Comparison of ENCODE assay signal across 16 cellular contexts in the genomic region with DNA sequence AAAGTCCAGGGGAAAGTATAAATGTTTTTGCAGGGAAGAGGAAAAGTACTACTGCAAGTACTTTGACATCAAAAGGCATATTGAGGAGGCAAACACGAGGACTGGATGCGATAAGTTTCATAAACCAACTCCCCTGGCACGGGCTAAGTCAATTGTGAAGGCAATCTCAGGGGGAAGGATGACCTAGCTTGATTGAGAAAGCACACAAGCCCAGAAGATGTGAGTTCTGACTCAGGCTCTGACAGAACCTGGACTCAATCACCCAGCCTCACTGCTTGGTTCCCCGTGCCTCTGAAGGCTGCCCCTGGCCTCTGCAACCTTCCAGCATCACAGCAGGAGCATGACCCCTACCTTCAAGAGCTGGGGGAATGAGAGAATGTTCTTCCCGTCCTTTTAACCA.
DNase-seq lines count a peak whose midpoint lies in the region; ATAC-seq and TF ChIP-seq lines count a peak whose summit lies in the region.
"Had no signal": no experiment of that assay in that cellular context is flagged by ENCODE, and none has a peak within 500 bp of the region (broad histone marks: within the 10 kb centered on the region; RNA-seq: fewer than 3 reads in every experiment).

No MANE protein-coding gene starts in this region.

- H3K36me3 Mint-ChIP-seq in activated CD8-positive, alpha-beta T cell treated with anti-CD3 and anti-CD28 coated beads for 36 hours (ENCODE audit: low read depth), result no peaks in the 10 kb centered on the region
- no peaks in the 10 kb centered on the region for H3K36me3 Mint-ChIP-seq in activated CD8-positive, alpha-beta T cell treated with anti-CD3 and anti-CD28 coated beads, Interleukin-2, amount 10 ng/mL, durations not matched to agents 7 days and 5 days (ENCODE audit: low read depth)
- no peaks in the 10 kb centered on the region for H3K36me3 Mint-ChIP-seq in stimulated activated effector memory CD8-positive, alpha-beta T cell treated with anti-CD3 and anti-CD28 coated beads, Interleukin-12 subunit alpha, Interleukin-12 subunit beta, amount 100 ng/mL, for 72 hours
- H3K36me3 Mint-ChIP-seq: CD14-positive monocyte had no signal

- no peaks in the 10 kb centered on the region for H3K27me3 Mint-ChIP-seq in activated CD8-positive, alpha-beta T cell treated with anti-CD3 and anti-CD28 coated beads for 36 hours
- no peaks in the 10 kb centered on the region for H3K27me3 Mint-ChIP-seq in activated CD8-positive, alpha-beta T cell treated with anti-CD3 and anti-CD28 coated beads, Interleukin-2, amount 10 ng/mL, durations not matched to agents 7 days and 5 days (ENCODE audit: low read depth)

- H3K4me1 ChIP-seq in adipocyte (ENCODE audit: control insufficient read depth, insufficient read depth, low read length), result peaks cover 37% of the 10 kb centered on the region

- H3K9me3 Mint-ChIP-seq in activated CD8-positive, alpha-beta T cell treated with anti-CD3 and anti-CD28 coated beads for 36 hours, result no peaks in the 10 kb centered on the region
- no peaks in the 10 kb centered on the region for H3K9me3 Mint-ChIP-seq in activated CD8-positive, alpha-beta T cell treated with anti-CD3 and anti-CD28 coated beads, Interleukin-2, amount 10 ng/mL, durations not matched to agents 7 days and 5 days (ENCODE audit: insufficient read depth)
- H3K9me3 Mint-ChIP-seq in stimulated activated effector memory CD8-positive, alpha-beta T cell treated with anti-CD3 and anti-CD28 coated beads, Interleukin-12 subunit alpha, Interleukin-12 subunit beta, amount 100 ng/mL, for 72 hours, result no peaks in the 10 kb centered on the region
- H3K9me3 Mint-ChIP-seq: CD14-positive monocyte had no signal

- no peaks in the 10 kb centered on the region for H3K9me3 ChIP-seq in adipocyte (ENCODE audit: control insufficient read depth, low read length)

- H3K4me3 ChIP-seq in adipocyte (ENCODE audit: low read length) (no peak overlapping the region), fibroblast of pulmonary artery (replicated peaks; ENCODE audit: low read depth, low read length) (no peak overlapping the region)
- H3K4me3 ChIP-seq: GM12878 had no signal

- no peak for TF ChIP-seq CTCF in activated CD8-positive, alpha-beta T cell treated with anti-CD3 and anti-CD28 coated beads for 36 hours (IDR thresholded peaks at IDR 0.05)
- no peak for TF ChIP-seq CTCF in fibroblast of pulmonary artery (IDR thresholded peaks at IDR 0.05; ENCODE audit: low read length, missing control alignments)

- H3K9ac ChIP-seq in adipocyte (ENCODE audit: low read length), result no peak overlapping the region

- H3K4me3 Mint-ChIP-seq in activated CD8-positive, alpha-beta T cell treated with anti-CD3 and anti-CD28 coated beads for 36 hours, result no peak overlapping the region
- no peak overlapping the region for H3K4me3 Mint-ChIP-seq in activated CD8-positive, alpha-beta T cell treated with anti-CD3 and anti-CD28 coated beads, Interleukin-2, amount 10 ng/mL, durations not matched to agents 7 days and 5 days
- no peak overlapping the region for H3K4me3 Mint-ChIP-seq in stimulated activated effector memory CD8-positive, alpha-beta T cell treated with anti-CD3 and anti-CD28 coated beads, Interleukin-12 subunit alpha, Interleukin-12 subunit beta, amount 100 ng/mL, for 72 hours
- H3K4me3 Mint-ChIP-seq: CD14-positive monocyte had no signal

- CTCF ChIA-PET in activated CD8-positive, alpha-beta T cell treated with anti-CD3 and anti-CD28 coated beads for 36 hours (lab: Charles Lee), result no interaction called here
- CTCF ChIA-PET in activated CD8-positive, alpha-beta T cell treated with anti-CD3 and anti-CD28 coated beads, Interleukin-2, amount 10 ng/mL, durations not matched to agents 7 days and 5 days (lab: Charles Lee), result no interaction called here

- DNase-seq in activated CD8-positive, alpha-beta T cell treated with anti-CD3 and anti-CD28 coated beads for 36 hours, result no peak
- no peak for DNase-seq in activated CD8-positive, alpha-beta T cell treated with anti-CD3 and anti-CD28 coated beads, Interleukin-2, amount 10 ng/mL, durations not matched to agents 7 days and 5 days
- peak; percentile 18 for DNase-seq in adipocyte (ENCODE audit: low read depth)
- peak; percentile 42 for DNase-seq in fibroblast of pulmonary artery (ENCODE audit: low read depth)
- DNase-seq in stimulated activated effector memory CD8-positive, alpha-beta T cell treated with anti-CD3 and anti-CD28 coated beads, Interleukin-12 subunit alpha, Interleukin-12 subunit beta, amount 100 ng/mL, for 72 hours (ENCODE audit: low spot score in 2 of 2), result no peak
- DNase-seq in central memory CD4-positive, alpha-beta T cell, result no peak
- DNase-seq: COR-L47, DMS53, NCI-H1417, NCI-H2029, NCI-H510A treated with DMSO at 0.1 percent for 48 hours had no signal

- POLR2A ChIA-PET in activated CD8-positive, alpha-beta T cell treated with anti-CD3 and anti-CD28 coated beads for 36 hours (lab: Charles Lee), result no interaction called here
- POLR2A ChIA-PET in activated CD8-positive, alpha-beta T cell treated with anti-CD3 and anti-CD28 coated beads, Interleukin-2, amount 10 ng/mL, durations not matched to agents 7 days and 5 days (lab: Charles Lee), result interaction anchor here (1.1 kb wide), 1 partner anchor 10 kb away, joined by 7 read pairs; no protein-coding TSS in a partner anchor

- peaks cover 15% of the 10 kb centered on the region for H3K4me1 Mint-ChIP-seq in activated CD8-positive, alpha-beta T cell treated with anti-CD3 and anti-CD28 coated beads for 36 hours (ENCODE audit: low read depth)
- H3K4me1 Mint-ChIP-seq in activated CD8-positive, alpha-beta T cell treated with anti-CD3 and anti-CD28 coated beads, Interleukin-2, amount 10 ng/mL, durations not matched to agents 7 days and 5 days (ENCODE audit: low read depth), result peaks cover 1% of the 10 kb centered on the region
- no peaks in the 10 kb centered on the region for H3K4me1 Mint-ChIP-seq in stimulated activated effector memory CD8-positive, alpha-beta T cell treated with anti-CD3 and anti-CD28 coated beads, Interleukin-12 subunit alpha, Interleukin-12 subunit beta, amount 100 ng/mL, for 72 hours
- H3K4me1 Mint-ChIP-seq: CD14-positive monocyte had no signal

- H3K27ac Mint-ChIP-seq in activated CD8-positive, alpha-beta T cell treated with anti-CD3 and anti-CD28 coated beads for 36 hours, result no peak overlapping the region
- no peak overlapping the region for H3K27ac Mint-ChIP-seq in activated CD8-positive, alpha-beta T cell treated with anti-CD3 and anti-CD28 coated beads, Interleukin-2, amount 10 ng/mL, durations not matched to agents 7 days and 5 days
- H3K27ac Mint-ChIP-seq in stimulated activated effector memory CD8-positive, alpha-beta T cell treated with anti-CD3 and anti-CD28 coated beads, Interleukin-12 subunit alpha, Interleukin-12 subunit beta, amount 100 ng/mL, for 72 hours, result peak overlapping the region; percentile 62
- H3K27ac Mint-ChIP-seq: CD14-positive monocyte had no signal

- H3K36me3 ChIP-seq in adipocyte (ENCODE audit: control insufficient read depth, insufficient read depth, low read length, severe bottlenecking), result no peaks in the 10 kb centered on the region

- intact Hi-C loops in activated CD8-positive, alpha-beta T cell treated with anti-CD3 and anti-CD28 coated beads for 36 hours (cut with micrococcal nuclease), result no loop called here

- no peaks in the 10 kb centered on the region for H3K27me3 ChIP-seq in adipocyte (replicated peaks; ENCODE audit: control insufficient read depth, insufficient read depth, low read length)

- peak; percentile 20 for ATAC-seq in activated CD8-positive, alpha-beta T cell treated with anti-CD3 and anti-CD28 coated beads for 36 hours
- ATAC-seq in activated CD8-positive, alpha-beta T cell treated with anti-CD3 and anti-CD28 coated beads, Interleukin-2, amount 10 ng/mL, durations not matched to agents 7 days and 5 days, result no peak
- ATAC-seq in stimulated activated effector memory CD8-positive, alpha-beta T cell treated with anti-CD3 and anti-CD28 coated beads, Interleukin-12 subunit alpha, Interleukin-12 subunit beta, amount 100 ng/mL, for 72 hours, result peak; percentile 56
- ATAC-seq in HG03439 (IDR thresholded peaks at IDR 0.05; ENCODE audit: unreplicated experiment), result no peak
- ATAC-seq in HG02678 (IDR thresholded peaks at IDR 0.05; ENCODE audit: unreplicated experiment), result no peak
- ATAC-seq: GM12878, HCT116 had no signal

Comparison
In these comparisons a context has a peak if more than half of its experiments do, and no peak if none do; other contexts are left out.
1. ATAC-seq: peak in activated CD8-positive, alpha-beta T cell treated with anti-CD3 and anti-CD28 coated beads for 36 hours (single experiment) and stimulated activated effector memory CD8-positive, alpha-beta T cell treated with anti-CD3 and anti-CD28 coated beads, Interleukin-12 subunit alpha, Interleukin-12 subunit beta, amount 100 ng/mL, for 72 hours (single experiment); none in activated CD8-positive, alpha-beta T cell treated with anti-CD3 and anti-CD28 coated beads, Interleukin-2, amount 10 ng/mL, durations not matched to agents 7 days and 5 days (single experiment), HG03439 (single experiment) and HG02678 (single experiment).
2. DNase-seq: peak in adipocyte (single experiment) and fibroblast of pulmonary artery (single experiment); none in activated CD8-positive, alpha-beta T cell treated with anti-CD3 and anti-CD28 coated beads for 36 hours (single experiment), activated CD8-positive, alpha-beta T cell treated with anti-CD3 and anti-CD28 coated beads, Interleukin-2, amount 10 ng/mL, durations not matched to agents 7 days and 5 days (single experiment), stimulated activated effector memory CD8-positive, alpha-beta T cell treated with anti-CD3 and anti-CD28 coated beads, Interleukin-12 subunit alpha, Interleukin-12 subunit beta, amount 100 ng/mL, for 72 hours (0 of 2) and central memory CD4-positive, alpha-beta T cell (single experiment).